22 cellular contexts compared by ENCODE assay signal in the genomic region with DNA sequence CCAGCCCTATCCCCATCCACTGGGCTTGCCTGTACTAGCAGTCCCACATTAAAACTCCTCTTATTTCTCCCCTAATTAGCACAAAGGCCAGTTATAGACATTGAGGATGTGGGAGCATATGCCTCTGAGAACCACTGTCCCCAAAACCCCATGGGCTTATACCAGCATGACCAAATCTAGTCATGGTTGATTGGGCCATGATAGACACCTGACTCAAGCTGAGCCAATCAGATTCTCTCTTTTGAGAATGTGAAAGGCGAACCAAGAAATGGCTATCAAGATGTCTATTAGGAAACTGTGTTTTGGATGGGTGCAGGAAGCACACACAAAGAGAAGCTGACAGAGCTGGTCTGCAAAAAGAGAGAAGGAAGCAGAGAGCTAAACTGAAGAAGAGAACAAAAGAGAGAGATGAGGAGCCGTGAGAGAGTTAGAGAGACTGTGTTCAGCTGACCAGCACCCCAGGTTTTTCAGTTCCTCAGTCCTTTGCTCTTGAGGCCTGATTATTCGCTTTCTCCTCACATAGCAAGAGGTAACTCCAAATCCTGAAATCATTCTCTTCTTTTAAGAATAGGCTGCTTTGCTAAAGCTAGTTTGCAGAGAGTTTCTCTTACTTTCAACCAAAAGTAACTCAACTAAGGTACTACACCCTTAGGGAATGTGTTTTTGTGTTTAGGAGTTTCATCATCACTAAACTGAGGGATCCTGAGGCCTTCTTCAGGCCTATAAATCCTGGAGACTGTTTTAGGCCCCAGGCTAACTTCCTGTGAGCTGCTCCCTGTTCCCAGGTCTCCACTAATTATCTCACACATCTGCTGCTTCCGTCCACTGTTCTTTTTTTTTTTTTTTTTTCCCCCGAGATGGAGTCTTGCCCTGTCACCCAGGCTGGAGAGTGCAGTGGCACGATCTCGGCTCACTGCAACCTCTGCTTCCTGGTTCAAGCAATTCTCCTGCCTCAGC. TPM values are rescaled to one million over a fixed set of nuclear protein-coding genes. Genes with fewer than 3 reads are reported as not detected.
A peak's percentile ranks its signal among the peaks of the same experiment; 100 is the strongest.
DNase-seq lines count a peak whose midpoint lies in the region; ATAC-seq, FAIRE-seq and TF ChIP-seq lines count a peak whose summit lies in the region.
"Had no signal": no experiment of that assay in that cellular context is flagged by ENCODE, and none has a peak within 500 bp of the region (broad histone marks: within the 10 kb centered on the region; RNA-seq: fewer than 3 reads in every experiment).

No MANE protein-coding gene starts in this region.

- peaks cover 18 to 20% of the 10 kb centered on the region in 2 donors for H3K27me3 Mint-ChIP-seq in stimulated activated naive B cell treated with anti-CD40 and anti-IgM and Interleukin-4, amounts not matched to agents 10 μg/mL and 1 μg/mL and 100 μg/mL, for 72 hours
- H3K27me3 Mint-ChIP-seq in activated naive CD4-positive, alpha-beta T cell treated with anti-CD3 and anti-CD28 coated beads, Interleukin-2, amount 10 ng/mL, durations not matched to agents 7 days and 5 days: peaks cover 15% of the 10 kb centered on the region

- H3K4me2 ChIP-seq in Loucy (ENCODE audit: low read depth, low read length, poor library complexity, severe bottlenecking) (no peak overlapping the region), H1 (ENCODE audit: insufficient read depth in 1 of 2, low read depth in 2 of 2, low read length in 2 of 2) (no peak overlapping the region)
- H3K4me2 ChIP-seq: A549 had no signal

- H3K27me3 ChIP-seq in Loucy (ENCODE audit: insufficient read depth, low read length, poor library complexity, severe bottlenecking) (peaks cover 37% of the 10 kb centered on the region), H1 (replicated peaks in 1 of 4; ENCODE audit: control insufficient read depth in 3 of 4, extremely low read depth in 1 of 4, insufficient read depth in 3 of 4, low read length in 3 of 4) (no peaks in the 10 kb centered on the region)
- H3K27me3 ChIP-seq: colonic mucosa, ovary, transverse colon had no signal

- peak; percentile 18 for DNase-seq in NCI-H82 (lab: John Stamatoyannopoulos, UW)
- DNase-seq in NCI-H82 treated with DMSO at 0.1 percent for 48 hours (lab: John Stamatoyannopoulos, UW; ENCODE audit: unreplicated experiment): no peak
- DNase-seq in H1 (ENCODE audit: low read depth in 1 of 2, low spot score in 2 of 2): no peak
- DNase-seq in stimulated activated naive B cell treated with anti-CD40 and anti-IgM and Interleukin-4, amounts not matched to agents 10 μg/mL and 1 μg/mL and 100 μg/mL, for 72 hours: no peak
- no peak for DNase-seq in activated naive CD4-positive, alpha-beta T cell treated with anti-CD3 and anti-CD28 coated beads, Interleukin-2, amount 10 ng/mL, durations not matched to agents 7 days and 5 days
- DNase-seq in amygdala (lab: John Stamatoyannopoulos, UW): no peak
- DNase-seq in LoVo (ENCODE audit: low spot score): no peak
- DNase-seq: activated CD4-positive, alpha-beta T cell treated with anti-CD3 and anti-CD28 coated beads for 1 hour; activated CD8-positive, alpha-beta memory T cell treated with anti-CD3 and anti-CD28 coated beads, Interleukin-2, amount 50 U/mL, for 4 hours; CD4-positive, alpha-beta memory T cell; colonic mucosa; midbrain; NCI-H1417 treated with DMSO at 0.1 percent for 48 hours; NCI-H526; ovary; T-helper 2 cell; transverse colon had no signal

- no peak overlapping the region for H2BK15ac ChIP-seq in H1 (ENCODE audit: low read length)

- H4K8ac ChIP-seq in H1 (ENCODE audit: extremely low read depth, insufficient read depth, low read length): no peak overlapping the region

- no peak overlapping the region for H3K4ac ChIP-seq in H1 (replicated peaks; ENCODE audit: insufficient read length, low read depth, low read length)

- no peaks in the 10 kb centered on the region for H3K79me1 ChIP-seq in H1 (ENCODE audit: low read depth, low read length)

- no peak overlapping the region for H2BK5ac ChIP-seq in H1 (ENCODE audit: low read depth, low read length)

- POLR2A ChIA-PET in H1 (lab: Charles Lee; ENCODE audit: partially characterized antibody): interaction anchor here (0.5 kb wide), 1 partner anchor 851 kb away, joined by 4 read pairs; no protein-coding TSS in a partner anchor

- H2AFZ ChIP-seq in Loucy (ENCODE audit: low read length) (peak overlapping the region; percentile 82), H1 (ENCODE audit: low read length) (peak overlapping the region; percentile 47)

- TF ChIP-seq POLR2A in H1 (IDR thresholded peaks at IDR 0.05; ENCODE audit: control extremely low read depth in 1 of 2, low read depth in 2 of 2, low read length in 2 of 2): no peak

- H4K20me1 ChIP-seq in Loucy (ENCODE audit: insufficient read depth, low read length, poor library complexity, severe bottlenecking) (no peaks in the 10 kb centered on the region), H1 (replicated peaks in 1 of 2; ENCODE audit: control insufficient read depth in 1 of 2, insufficient read depth in 2 of 2, low read length in 2 of 2) (no peaks in the 10 kb centered on the region)

- H3K27ac ChIP-seq in H1 (ENCODE audit: low read depth, low read length): no peak overlapping the region
- H3K27ac ChIP-seq: A549, colonic mucosa, ovary, transverse colon had no signal

- H4K5ac ChIP-seq in H1 (ENCODE audit: insufficient read length, low read depth, low read length): no peak overlapping the region

- H3K79me2 ChIP-seq in Loucy (ENCODE audit: insufficient read depth, low read length) (no peaks in the 10 kb centered on the region), H1 (ENCODE audit: control insufficient read depth in 1 of 2, insufficient read depth in 2 of 2, low read length in 2 of 2) (no peaks in the 10 kb centered on the region)

- no peaks in the 10 kb centered on the region for H3F3A ChIP-seq in Loucy (ENCODE audit: low read depth)

- no peak for FAIRE-seq in H1 (lab: Jason Lieb, UNC)
- FAIRE-seq: A549, endothelial cell of umbilical vein had no signal

- CTCF ChIA-PET in H1 (lab: Charles Lee; ENCODE audit: partially characterized antibody): interaction anchor here (0.8 to 2.1 kb wide), 2 partner anchors 40 to 78 kb away, joined by 3 to 8 read pairs; no protein-coding TSS in a partner anchor
- CTCF ChIA-PET in activated naive CD4-positive, alpha-beta T cell treated with anti-CD3 and anti-CD28 coated beads, Interleukin-2, amount 10 ng/mL, durations not matched to agents 7 days and 5 days (lab: Charles Lee): no interaction called here

- TF ChIP-seq CTCF in Loucy (conservative IDR thresholded peaks at IDR 0.05; ENCODE audit: low read length) (no peak), H1 (IDR thresholded peaks at IDR 0.05; ENCODE audit: control extremely low read depth in 1 of 3, insufficient read depth in 1 of 3, low read depth in 1 of 3, low read length in 3 of 3) (no peak)

- no peak overlapping the region for H3K23ac ChIP-seq in H1 (ENCODE audit: insufficient read length)

- H3K4me1 ChIP-seq in Loucy (ENCODE audit: insufficient read depth, low read length, poor library complexity, severe bottlenecking): no peaks in the 10 kb centered on the region
- H3K4me1 ChIP-seq in H1 (replicated peaks in 1 of 4; ENCODE audit: control insufficient read depth in 3 of 4, insufficient read depth in 4 of 4, low read length in 3 of 4): no peaks in the 10 kb centered on the region
- H3K4me1 ChIP-seq: A549, colonic mucosa, HAP-1, transverse colon had no signal

- peaks cover 2 to 5% of the 10 kb centered on the region in 2 donors for H3K9me3 Mint-ChIP-seq in stimulated activated naive B cell treated with anti-CD40 and anti-IgM and Interleukin-4, amounts not matched to agents 10 μg/mL and 1 μg/mL and 100 μg/mL, for 72 hours
- no peaks in the 10 kb centered on the region for H3K9me3 Mint-ChIP-seq in activated naive CD4-positive, alpha-beta T cell treated with anti-CD3 and anti-CD28 coated beads, Interleukin-2, amount 10 ng/mL, durations not matched to agents 7 days and 5 days
- H3K9me3 Mint-ChIP-seq: stimulated activated effector memory CD8-positive, alpha-beta T cell treated with anti-CD3 and anti-CD28 coated beads, Interleukin-12 subunit alpha, Interleukin-12 subunit beta, amount 100 ng/mL, for 72 hours had no signal

- H2BK120ac ChIP-seq in H1 (replicated peaks; ENCODE audit: low read depth, low read length): no peak overlapping the region

- H3K14ac ChIP-seq in H1 (ENCODE audit: insufficient read length): no peak overlapping the region

- no peak overlapping the region for H3K56ac ChIP-seq in H1 (replicated peaks; ENCODE audit: insufficient read length, low read depth, low read length)

- H3K9ac ChIP-seq in Loucy (ENCODE audit: low read depth, low read length, poor library complexity, severe bottlenecking) (no peak overlapping the region), H1 (replicated peaks in 1 of 4; ENCODE audit: extremely low read depth in 1 of 4, low read depth in 3 of 4, low read length in 3 of 4) (no peak overlapping the region)

- no peaks in the 10 kb centered on the region for H3K36me3 ChIP-seq in Loucy (ENCODE audit: insufficient read depth, low read length)
- H3K36me3 ChIP-seq in H1 (ENCODE audit: control insufficient read depth in 2 of 4, insufficient read depth in 4 of 4, low read length in 3 of 4): no peaks in the 10 kb centered on the region
- H3K36me3 ChIP-seq: colonic mucosa, HAP-1, ovary, transverse colon had no signal

- no peak overlapping the region for H3K18ac ChIP-seq in H1 (ENCODE audit: extremely low read depth, low read length)

- peak overlapping the region; percentile 88 for H3K27ac Mint-ChIP-seq in stimulated activated naive B cell treated with anti-CD40 and anti-IgM and Interleukin-4, amounts not matched to agents 10 μg/mL and 1 μg/mL and 100 μg/mL, for 72 hours
- no peak overlapping the region for H3K27ac Mint-ChIP-seq in activated naive CD4-positive, alpha-beta T cell treated with anti-CD3 and anti-CD28 coated beads, Interleukin-2, amount 10 ng/mL, durations not matched to agents 7 days and 5 days
- H3K27ac Mint-ChIP-seq: CD4-positive, alpha-beta memory T cell; stimulated activated effector memory CD8-positive, alpha-beta T cell treated with anti-CD3 and anti-CD28 coated beads, Interleukin-12 subunit alpha, Interleukin-12 subunit beta, amount 100 ng/mL, for 72 hours had no signal

- H3K4me3 Mint-ChIP-seq in stimulated activated naive B cell treated with anti-CD40 and anti-IgM and Interleukin-4, amounts not matched to agents 10 μg/mL and 1 μg/mL and 100 μg/mL, for 72 hours: peak overlapping the region in 1 of 2 donors; percentile 41
- H3K4me3 Mint-ChIP-seq in activated naive CD4-positive, alpha-beta T cell treated with anti-CD3 and anti-CD28 coated beads, Interleukin-2, amount 10 ng/mL, durations not matched to agents 7 days and 5 days: no peak overlapping the region
- H3K4me3 Mint-ChIP-seq: CD4-positive, alpha-beta memory T cell; stimulated activated effector memory CD8-positive, alpha-beta T cell treated with anti-CD3 and anti-CD28 coated beads, Interleukin-12 subunit alpha, Interleukin-12 subunit beta, amount 100 ng/mL, for 72 hours had no signal

- H3K9me3 ChIP-seq in Loucy (ENCODE audit: insufficient read depth, low read depth, low read length) (no peaks in the 10 kb centered on the region), H1 (ENCODE audit: insufficient read depth in 2 of 2, low read depth in 1 of 2, low read length in 1 of 2) (no peaks in the 10 kb centered on the region)
- H3K9me3 ChIP-seq: A549, colonic mucosa, HAP-1, ovary, transverse colon had no signal

- TF ChIP-seq RAD21 in H1 (IDR thresholded peaks at IDR 0.05 in 1 of 2, conservative IDR thresholded peaks at IDR 0.05 in 1 of 2; ENCODE audit: low read depth in 2 of 2, low read length in 2 of 2): no peak

- no peaks in the 10 kb centered on the region for H3K9me2 ChIP-seq in Loucy (replicated peaks; ENCODE audit: low read depth, low read length)

- peaks cover 6 to 15% of the 10 kb centered on the region in 2 donors for H3K4me1 Mint-ChIP-seq in stimulated activated naive B cell treated with anti-CD40 and anti-IgM and Interleukin-4, amounts not matched to agents 10 μg/mL and 1 μg/mL and 100 μg/mL, for 72 hours
- no peaks in the 10 kb centered on the region for H3K4me1 Mint-ChIP-seq in activated naive CD4-positive, alpha-beta T cell treated with anti-CD3 and anti-CD28 coated beads, Interleukin-2, amount 10 ng/mL, durations not matched to agents 7 days and 5 days
- H3K4me1 Mint-ChIP-seq: CD4-positive, alpha-beta memory T cell; stimulated activated effector memory CD8-positive, alpha-beta T cell treated with anti-CD3 and anti-CD28 coated beads, Interleukin-12 subunit alpha, Interleukin-12 subunit beta, amount 100 ng/mL, for 72 hours had no signal

- H2BK20ac ChIP-seq in H1 (ENCODE audit: low read length): no peak overlapping the region

- no peak overlapping the region for H3K4me3 ChIP-seq in Loucy (ENCODE audit: low read length, poor library complexity, severe bottlenecking)
- H3K4me3 ChIP-seq in H1 (ENCODE audit: extremely low read depth in 1 of 4, insufficient read depth in 2 of 4, low read depth in 3 of 4, low read length in 4 of 4): no peak overlapping the region
- H3K4me3 ChIP-seq: A549, colonic mucosa, HAP-1, ovary, transverse colon had no signal

- WGBS in H1 (ENCODE audit: extremely low coverage in 1 of 2, insufficient coverage in 1 of 2, insufficient read length in 1 of 2, insufficient replicate concordance in 2 of 2, low coverage in 1 of 2, low lambda C conversion rate in 2 of 2, missing lambda C conversion rate in 1 of 2), 2 experiments: 90% methylated on average over 4 of the region's 7 CpGs; no CpG with 5 or more reads in 1 of the 2 experiments

- H3K23me2 ChIP-seq in H1 (ENCODE audit: low read depth, low read length): no peaks in the 10 kb centered on the region

- no peak overlapping the region for H2AK5ac ChIP-seq in H1 (ENCODE audit: low read depth, low read length)

- TF ChIP-seq EP300 in H1 (IDR thresholded peaks at IDR 0.05; ENCODE audit: borderline replicate concordance in 1 of 2, low read depth in 2 of 2, low read length in 2 of 2): no peak

- H2BK12ac ChIP-seq in H1 (ENCODE audit: low read depth, low read length): no peak overlapping the region

- ATAC-seq in stimulated activated naive B cell treated with anti-CD40 and anti-IgM and Interleukin-4, amounts not matched to agents 10 μg/mL and 1 μg/mL and 100 μg/mL, for 72 hours (replicated peaks): peak; percentile 90 to 93
- ATAC-seq: stimulated activated effector memory CD8-positive, alpha-beta T cell treated with anti-CD3 and anti-CD28 coated beads, Interleukin-12 subunit alpha, Interleukin-12 subunit beta, amount 100 ng/mL, for 72 hours had no signal

- H4K91ac ChIP-seq in H1 (replicated peaks; ENCODE audit: insufficient read length, low read length): no peak overlapping the region

- peaks cover 2 to 4% of the 10 kb centered on the region in 2 donors for H3K36me3 Mint-ChIP-seq in stimulated activated naive B cell treated with anti-CD40 and anti-IgM and Interleukin-4, amounts not matched to agents 10 μg/mL and 1 μg/mL and 100 μg/mL, for 72 hours
- no peaks in the 10 kb centered on the region for H3K36me3 Mint-ChIP-seq in activated naive CD4-positive, alpha-beta T cell treated with anti-CD3 and anti-CD28 coated beads, Interleukin-2, amount 10 ng/mL, durations not matched to agents 7 days and 5 days
- H3K36me3 Mint-ChIP-seq: CD4-positive, alpha-beta memory T cell; stimulated activated effector memory CD8-positive, alpha-beta T cell treated with anti-CD3 and anti-CD28 coated beads, Interleukin-12 subunit alpha, Interleukin-12 subunit beta, amount 100 ng/mL, for 72 hours had no signal

RNA-seq across cellular contexts. Expression of a gene that starts 7.9 kb away (rescaled TPM):
- total RNA-seq in H1 (2021; fragmentation: NEBNext Ultra II Directional; extraction: Animal tissue kit (Norgen Biotek cat#: 25700)): 23.8 and 27.4 TPM in 2 replicates
- 4.8 and 8.1 TPM in 2 replicates for polyA plus RNA-seq in H1 (2011; rRNA removed)
- polyA plus RNA-seq in H1 (2011; cell fraction: cytosol; rRNA removed): 11.4 TPM
- polyA plus RNA-seq in H1 (2011; cell fraction: nucleus; rRNA removed): 1.7 TPM
- polyA plus RNA-seq in H1 (2012, experiment 1 of 2): 12.2 to 24.4 TPM (median 15.1 TPM) in 4 replicates
- polyA plus RNA-seq in H1 (2012, experiment 2 of 2): 3.8 TPM
- 15.4 TPM for polyA plus RNA-seq in H1 (2013, experiment 1 of 2)
- 15.3 TPM for polyA plus RNA-seq in H1 (2013, experiment 2 of 2)
- 6.2 and 8.7 TPM in 2 replicates for polyA minus RNA-seq in H1 (2011; rRNA and poly(A)+ RNA removed)
- polyA minus RNA-seq in H1 (2011; cell fraction: cytosol; rRNA and poly(A)+ RNA removed): 7.8 TPM
- 4.8 TPM for polyA minus RNA-seq in H1 (2011; cell fraction: nucleus; rRNA and poly(A)+ RNA removed)

RNA-seq across cellular contexts. Expression of a gene that starts 34.1 kb away (rescaled TPM):
- total RNA-seq in H1 (2021; fragmentation: NEBNext Ultra II Directional; extraction: Animal tissue kit (Norgen Biotek cat#: 25700)): 16.8 and 17.3 TPM in 2 replicates
- 13.7 and 17.6 TPM in 2 replicates for polyA plus RNA-seq in H1 (2011; rRNA removed)
- polyA plus RNA-seq in H1 (2011; cell fraction: cytosol; rRNA removed): 10.7 TPM
- 27.0 TPM for polyA plus RNA-seq in H1 (2011; cell fraction: nucleus; rRNA removed)
- polyA plus RNA-seq in H1 (2012, experiment 1 of 2): 10.6 to 12.4 TPM (median 11.7 TPM) in 4 replicates
- polyA plus RNA-seq in H1 (2012, experiment 2 of 2): 6.1 TPM
- 8.6 TPM for polyA plus RNA-seq in H1 (2013, experiment 1 of 2)
- polyA plus RNA-seq in H1 (2013, experiment 2 of 2): 8.9 TPM
- polyA minus RNA-seq in H1 (2011; rRNA and poly(A)+ RNA removed): 50.2 and 61.7 TPM in 2 replicates
- polyA minus RNA-seq in H1 (2011; cell fraction: cytosol; rRNA and poly(A)+ RNA removed): 11.3 TPM
- polyA minus RNA-seq in H1 (2011; cell fraction: nucleus; rRNA and poly(A)+ RNA removed): 25.8 TPM

RNA-seq across cellular contexts. Expression of a gene that starts 55.0 kb away (rescaled TPM):
- total RNA-seq in H1 (2021; fragmentation: NEBNext Ultra II Directional; extraction: Animal tissue kit (Norgen Biotek cat#: 25700)): 29.0 and 29.5 TPM in 2 replicates
- polyA plus RNA-seq in H1 (2011; rRNA removed): 5.4 and 9.0 TPM in 2 replicates
- polyA plus RNA-seq in H1 (2011; cell fraction: cytosol; rRNA removed): 8.6 TPM
- 6.0 TPM for polyA plus RNA-seq in H1 (2011; cell fraction: nucleus; rRNA removed)
- 4.9 to 8.5 TPM (median 6.0 TPM) in 4 replicates for polyA plus RNA-seq in H1 (2012, experiment 1 of 2)
- polyA plus RNA-seq in H1 (2012, experiment 2 of 2): 1.3 TPM
- 8.6 TPM for polyA plus RNA-seq in H1 (2013, experiment 1 of 2)
- 9.3 TPM for polyA plus RNA-seq in H1 (2013, experiment 2 of 2)
- polyA minus RNA-seq in H1 (2011; rRNA and poly(A)+ RNA removed): 58.2 and 79.7 TPM in 2 replicates
- polyA minus RNA-seq in H1 (2011; cell fraction: cytosol; rRNA and poly(A)+ RNA removed): 34.0 TPM
- 20.4 TPM for polyA minus RNA-seq in H1 (2011; cell fraction: nucleus; rRNA and poly(A)+ RNA removed)
